ENCODE assay signal across 23 cellular contexts in the genomic region with DNA sequence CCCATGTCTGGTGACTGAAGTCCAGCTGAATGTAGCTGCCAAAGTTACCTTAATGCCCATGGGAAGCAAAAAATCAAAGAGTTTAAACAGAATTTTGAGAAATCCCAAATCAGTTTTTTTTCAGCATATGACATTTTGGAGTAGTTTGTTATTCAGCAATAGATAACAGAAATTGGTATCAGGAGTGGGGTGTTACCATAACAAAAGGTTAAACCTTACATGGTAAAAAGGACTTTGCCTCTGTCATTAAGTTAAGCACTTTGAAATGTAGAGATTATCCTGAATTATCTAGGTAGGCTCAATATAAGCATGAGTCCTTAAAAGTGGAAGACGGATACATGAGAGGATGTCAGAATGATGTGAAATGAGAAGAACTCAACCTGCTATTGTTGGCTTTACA. TPM values are rescaled to one million over a fixed set of nuclear protein-coding genes. Genes with fewer than 3 reads are reported as not detected.
A peak's percentile ranks its signal among the peaks of the same experiment; 100 is the strongest.
DNase-seq lines count a peak whose midpoint lies in the region; ATAC-seq and TF ChIP-seq lines count a peak whose summit lies in the region.
"Had no signal": no experiment of that assay in that cellular context is flagged by ENCODE, and none has a peak within 500 bp of the region (broad histone marks: within the 10 kb centered on the region; RNA-seq: fewer than 3 reads in every experiment).

No MANE protein-coding gene starts in this region.

- no peak overlapping the region for H3K4me3 ChIP-seq in HEK293 (ENCODE audit: low read depth, low read length)
- peak overlapping the region; percentile 28 for H3K4me3 ChIP-seq in adipocyte (ENCODE audit: low read length)
- no peak overlapping the region for H3K4me3 ChIP-seq in Karpas-422 (ENCODE audit: low read length)
- H3K4me3 ChIP-seq: BLaER1, GM12878 had no signal

- H2AFZ ChIP-seq in Karpas-422 (ENCODE audit: low read length), result no peak overlapping the region

- H3K4me1 ChIP-seq in HEK293 (ENCODE audit: control insufficient read depth, insufficient read depth, low read length) (no peaks in the 10 kb centered on the region), adipocyte (ENCODE audit: control insufficient read depth, insufficient read depth, low read length) (peaks cover 8% of the 10 kb centered on the region), Karpas-422 (ENCODE audit: low read length) (no peaks in the 10 kb centered on the region)
- H3K4me1 ChIP-seq: BE2C, BLaER1 had no signal

- CTCF ChIA-PET in HEK293 (lab: Yijun Ruan, JAX), result interaction anchor here (0.6 kb wide), 1 partner anchor 1255 kb away, joined by 7 read pairs; no protein-coding TSS in a partner anchor

- H3K4me2 ChIP-seq in Karpas-422 (ENCODE audit: low read depth, low read length, poor library complexity, severe bottlenecking), result no peak overlapping the region
- H3K4me2 ChIP-seq: BLaER1 had no signal

- H3K9ac ChIP-seq in adipocyte (ENCODE audit: low read length) (no peak overlapping the region), Karpas-422 (ENCODE audit: low read length) (no peak overlapping the region)
- H3K9ac ChIP-seq: BLaER1 had no signal

- no peak for TF ChIP-seq POLR2A in erythroblast (IDR thresholded peaks at IDR 0.05; ENCODE audit: low read length)

- no peak for TF ChIP-seq CTCF in HEK293 (tag by site-specific recombination; IDR thresholded peaks at IDR 0.05)

- H3K27ac ChIP-seq in HEK293 (ENCODE audit: extremely low read depth, low read depth, low read length) (no peak overlapping the region), Karpas-422 (ENCODE audit: low read length) (no peak overlapping the region)
- H3K27ac ChIP-seq: BLaER1 had no signal

- H3K9me2 ChIP-seq in Karpas-422 (replicated peaks; ENCODE audit: insufficient read depth, low read length), result no peaks in the 10 kb centered on the region

- H3K36me3 ChIP-seq in HEK293 (ENCODE audit: control insufficient read depth in 2 of 2, insufficient read depth in 1 of 2, low read length in 2 of 2) (no peaks in the 10 kb centered on the region), adipocyte (ENCODE audit: control insufficient read depth, insufficient read depth, low read length, severe bottlenecking) (no peaks in the 10 kb centered on the region), Karpas-422 (ENCODE audit: insufficient read depth, low read length) (no peaks in the 10 kb centered on the region)
- H3K36me3 ChIP-seq: BE2C, BLaER1 had no signal

- H3K9me3 ChIP-seq in HEK293 (ENCODE audit: control insufficient read depth, insufficient read depth, low read depth, low read length) (no peaks in the 10 kb centered on the region), adipocyte (ENCODE audit: control insufficient read depth, low read length) (peaks cover 27% of the 10 kb centered on the region), Karpas-422 (ENCODE audit: low read length) (no peaks in the 10 kb centered on the region)
- H3K9me3 ChIP-seq: BE2C had no signal

- POLR2A ChIA-PET in HEK293 (lab: Yijun Ruan, JAX), result no interaction called here

- H4K20me1 ChIP-seq in Karpas-422 (ENCODE audit: insufficient read depth, low read depth, low read length), result no peaks in the 10 kb centered on the region
- H4K20me1 ChIP-seq: BLaER1 had no signal

- H3K27me3 ChIP-seq in adipocyte (replicated peaks; ENCODE audit: control insufficient read depth, insufficient read depth, low read length), result no peaks in the 10 kb centered on the region
- H3K27me3 ChIP-seq in Karpas-422 (ENCODE audit: low read length), result no peaks in the 10 kb centered on the region
- H3K27me3 ChIP-seq: BE2C, BLaER1 had no signal

- no peak for ATAC-seq in HG03039 (IDR thresholded peaks at IDR 0.05; ENCODE audit: unreplicated experiment)
- ATAC-seq: GM12878 had no signal

- DNase-seq in adipocyte (ENCODE audit: low read depth) (no peak), erythroblast (lab: John Stamatoyannopoulos, UW) (peak; percentile 11 to 18), Karpas-422 (no peak)
- DNase-seq in activated CD4-positive, alpha-beta T cell treated with anti-CD3 and anti-CD28 coated beads for 1 hour, result no peak
- DNase-seq: 8988T; ACHN; BE2C; C1 segment of cervical spinal cord; CD4-positive, alpha-beta memory T cell; CD4-positive, CD25-positive, alpha-beta regulatory T cell; CD8-positive, alpha-beta memory T cell; COR-L47; DMS 273 treated with DMSO at 0.1 percent for 48 hours; DMS153; DMS53; DMS79; DND-41; EL; GDM1 had no signal

- no peaks in the 10 kb centered on the region for H3K79me2 ChIP-seq in Karpas-422 (ENCODE audit: low read length)

TF ChIP-seq in HEK293, 187 proteins besides CTCF, POLR2A, EP300 and RAD21:
- TF ChIP-seq ZNF169 (tag by site-specific recombination; IDR thresholded peaks at IDR 0.05) (no peak), ZNF280D (tag by site-specific recombination; IDR thresholded peaks at IDR 0.05) (0 out of 2 replicates have a peak, but pooled peaks have one; percentile 25), ZNF530 (tag by site-specific recombination; IDR thresholded peaks at IDR 0.05; ENCODE audit: low read depth) (no peak), ZNF707 (tag by site-specific recombination; IDR thresholded peaks at IDR 0.05) (peak; percentile 94), ZNF221 (tag by site-specific recombination; IDR thresholded peaks at IDR 0.05; ENCODE audit: borderline replicate concordance) (no peak)
- TF ChIP-seq, protein P1, sequence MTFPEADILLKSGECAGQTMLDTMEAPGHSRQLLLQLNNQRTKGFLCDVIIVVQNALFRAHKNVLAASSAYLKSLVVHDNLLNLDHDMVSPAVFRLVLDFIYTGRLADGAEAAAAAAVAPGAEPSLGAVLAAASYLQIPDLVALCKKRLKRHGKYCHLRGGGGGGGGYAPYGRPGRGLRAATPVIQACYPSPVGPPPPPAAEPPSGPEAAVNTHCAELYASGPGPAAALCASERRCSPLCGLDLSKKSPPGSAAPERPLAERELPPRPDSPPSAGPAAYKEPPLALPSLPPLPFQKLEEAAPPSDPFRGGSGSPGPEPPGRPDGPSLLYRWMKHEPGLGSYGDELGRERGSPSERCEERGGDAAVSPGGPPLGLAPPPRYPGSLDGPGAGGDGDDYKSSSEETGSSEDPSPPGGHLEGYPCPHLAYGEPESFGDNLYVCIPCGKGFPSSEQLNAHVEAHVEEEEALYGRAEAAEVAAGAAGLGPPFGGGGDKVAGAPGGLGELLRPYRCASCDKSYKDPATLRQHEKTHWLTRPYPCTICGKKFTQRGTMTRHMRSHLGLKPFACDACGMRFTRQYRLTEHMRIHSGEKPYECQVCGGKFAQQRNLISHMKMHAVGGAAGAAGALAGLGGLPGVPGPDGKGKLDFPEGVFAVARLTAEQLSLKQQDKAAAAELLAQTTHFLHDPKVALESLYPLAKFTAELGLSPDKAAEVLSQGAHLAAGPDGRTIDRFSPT (tag by site-specific recombination; IDR thresholded peaks at IDR 0.05), result no peak

RNA-seq across cellular contexts. Expression of gene DTWD1, which starts 32.1 kb away (rescaled TPM):
- 20.6 and 29.8 TPM in 2 replicates for total RNA-seq in Karpas-422 (2014; rRNA removed; shearing (Covaris generic); ENCODE audit: low replicate concordance)

RNA-seq across cellular contexts. Expression of gene FAM227B, which starts 32.3 kb away (rescaled TPM):
- 4.4 and 7.9 TPM in 2 replicates for total RNA-seq in Karpas-422 (2014; rRNA removed; shearing (Covaris generic); ENCODE audit: low replicate concordance)

Comparison
In these comparisons a context has a peak if more than half of its experiments do, and no peak if none do; other contexts are left out.
1. DNase-seq: peak in erythroblast (2 of 2); none in adipocyte (single experiment), Karpas-422 (single experiment) and activated CD4-positive, alpha-beta T cell treated with anti-CD3 and anti-CD28 coated beads for 1 hour (single experiment).